29 cellular contexts compared by ENCODE assay signal in genomic region chr3:82178291-82178690, GRCh38.
"Had no signal": no experiment of that assay in that cellular context is flagged by ENCODE, and none has a peak within 500 bp of the region (broad histone marks: within the 10 kb centered on the region; RNA-seq: fewer than 3 reads in every experiment).

No MANE protein-coding gene starts in this region.

- H3K9me3 ChIP-seq: colonic mucosa, esophagus muscularis mucosa, esophagus squamous epithelium, gastrocnemius medialis, gastroesophageal sphincter, heart left ventricle, heart right ventricle had no signal

- H3K4me1 Mint-ChIP-seq: endodermal cell had no signal

- H3K27ac Mint-ChIP-seq: dendritic cell treated with granulocyte-macrophage colony-stimulating factor and Interleukin-4, amounts not matched to agents 40 ng/mL and 50 ng/mL, for 4 days; effector memory CD8-positive, alpha-beta T cell; endodermal cell had no signal

- H3K27me3 Mint-ChIP-seq: dendritic cell treated with granulocyte-macrophage colony-stimulating factor and Interleukin-4, amounts not matched to agents 40 ng/mL and 50 ng/mL, for 4 days; effector memory CD8-positive, alpha-beta T cell had no signal

- FAIRE-seq: colon, endometrium, endothelial cell of umbilical vein, frontal cortex had no signal

- H3K4me3 ChIP-seq: colonic mucosa, coronary artery, dorsolateral prefrontal cortex, esophagus muscularis mucosa, esophagus squamous epithelium, gastrocnemius medialis, gastroesophageal sphincter, heart left ventricle, heart right ventricle had no signal

- H3K27ac ChIP-seq: colonic mucosa, coronary artery, dorsolateral prefrontal cortex, epithelial cell of prostate, esophagus muscularis mucosa, esophagus squamous epithelium, foreskin keratinocyte, gastrocnemius medialis, gastroesophageal sphincter, heart left ventricle, heart right ventricle had no signal

- H3K4me3 Mint-ChIP-seq: dendritic cell treated with granulocyte-macrophage colony-stimulating factor and Interleukin-4, amounts not matched to agents 40 ng/mL and 50 ng/mL, for 4 days; effector memory CD8-positive, alpha-beta T cell; endodermal cell had no signal

- DNase-seq: colonic mucosa; cortex of kidney; dermis blood vessel endothelial cell; dorsolateral prefrontal cortex; effector CD4-positive, alpha-beta T cell; effector CD8-positive, alpha-beta T cell; effector memory CD4-positive, alpha-beta T cell; effector memory CD8-positive, alpha-beta T cell; endodermal cell; erythroblast; esophagus squamous epithelium; foreskin fibroblast; foreskin keratinocyte; foreskin melanocyte; gastrocnemius medialis; glutamatergic neuron; head of caudate nucleus; heart left ventricle; heart right ventricle had no signal

- ATAC-seq: effector memory CD8-positive, alpha-beta T cell; esophagus mucosa; foreskin keratinocyte; gastrocnemius medialis; gastroesophageal sphincter; heart left ventricle; heart right ventricle had no signal

- H3K27me3 ChIP-seq: colonic mucosa, esophagus muscularis mucosa, esophagus squamous epithelium, foreskin keratinocyte, gastrocnemius medialis, gastroesophageal sphincter, heart left ventricle, heart right ventricle had no signal

- H3K9me3 Mint-ChIP-seq: dendritic cell treated with granulocyte-macrophage colony-stimulating factor and Interleukin-4, amounts not matched to agents 40 ng/mL and 50 ng/mL, for 4 days; effector memory CD8-positive, alpha-beta T cell; endodermal cell had no signal

- H3K4me1 ChIP-seq: colonic mucosa, esophagus muscularis mucosa, esophagus squamous epithelium, foreskin keratinocyte, gastrocnemius medialis, heart left ventricle, heart right ventricle had no signal

- H3K36me3 ChIP-seq: colonic mucosa, esophagus muscularis mucosa, esophagus squamous epithelium, gastrocnemius medialis, gastroesophageal sphincter, heart left ventricle, heart right ventricle had no signal
